ENCODE assay signal across 21 cellular contexts in the genomic region with DNA sequence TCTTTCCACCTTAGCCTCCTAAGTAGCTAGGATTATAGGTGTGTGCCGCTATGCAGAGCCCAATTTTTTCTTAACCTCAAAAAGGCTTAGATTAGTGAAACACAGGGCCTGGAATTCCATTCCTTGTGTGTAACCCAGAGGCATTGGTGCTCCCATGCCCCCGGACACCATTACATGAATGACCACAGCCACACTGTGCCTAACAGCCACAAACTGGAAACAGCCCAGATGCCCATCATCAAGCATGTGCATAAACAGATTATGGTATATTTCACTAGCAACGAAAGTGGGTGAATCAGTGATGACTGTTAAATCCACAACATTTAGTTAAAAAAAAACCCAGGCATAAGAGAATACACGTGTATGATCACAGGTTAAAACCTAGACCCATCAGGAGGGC. TPM values are rescaled to one million over a fixed set of nuclear protein-coding genes. Genes with fewer than 3 reads are reported as not detected.
A peak's percentile ranks its signal among the peaks of the same experiment; 100 is the strongest.
DNase-seq lines count a peak whose midpoint lies in the region; ATAC-seq, FAIRE-seq and TF ChIP-seq lines count a peak whose summit lies in the region.
"Had no signal": no experiment of that assay in that cellular context is flagged by ENCODE, and none has a peak within 500 bp of the region (broad histone marks: within the 10 kb centered on the region; RNA-seq: fewer than 3 reads in every experiment).

No MANE protein-coding gene starts in this region.

- TF ChIP-seq CTCF in kidney (IDR thresholded peaks at IDR 0.05; ENCODE audit: borderline replicate concordance, extremely low read depth, insufficient read depth): no peak

- DNase-seq in activated T-cell treated with anti-CD3 and anti-CD28 coated beads, Interleukin-2, amount 50 U/mL, for 72 hours: no peak
- DNase-seq in activated T-cell treated with anti-CD3 and anti-CD28 coated beads, Interleukin-2, amount 50 U/mL, for 1 hour: no peak
- DNase-seq in MG63 (peak; percentile 47), fibroblast of peridontal ligament (ENCODE audit: extremely low read depth) (peak; percentile 19), NCI-H2196 treated with DMSO at 0.1 percent for 48 hours (lab: John Stamatoyannopoulos, UW; ENCODE audit: unreplicated experiment) (no peak), kidney (no peak), hypothalamus (lab: John Stamatoyannopoulos, UW) (no peak)
- DNase-seq: C1 segment of cervical spinal cord, DMS153, Kasumi-1, NCI-H1436 treated with DMSO at 0.1 percent for 48 hours, NCI-H2227 treated with DMSO at 0.1 percent for 48 hours, NCI-H524 treated with DMSO at 0.1 percent for 48 hours had no signal

- peak overlapping the region; percentile 19 for H3K27ac Mint-ChIP-seq in activated T-cell treated with anti-CD3 and anti-CD28 coated beads, Interleukin-2, amount 50 U/mL, for 72 hours

- H3K36me3 Mint-ChIP-seq in activated T-cell treated with anti-CD3 and anti-CD28 coated beads, Interleukin-2, amount 50 U/mL, for 72 hours (ENCODE audit: insufficient read depth in 2 of 2): no peaks in the 10 kb centered on the region

- H3K36me3 ChIP-seq in MG63: no peaks in the 10 kb centered on the region
- H3K36me3 ChIP-seq in kidney (ENCODE audit: control insufficient read depth in 1 of 2, insufficient read depth in 2 of 2, low read length in 2 of 2): no peaks in the 10 kb centered on the region
- H3K36me3 ChIP-seq: SJSA1 had no signal

- intact Hi-C loops in kidney (cut with DNase I): no loop called here

- H3K4me1 ChIP-seq in kidney (ENCODE audit: control insufficient read depth in 1 of 2, insufficient read depth in 1 of 2, low read depth in 1 of 2, low read length in 2 of 2): no peaks in the 10 kb centered on the region

- H3K4me3 ChIP-seq in MG63 (no peak overlapping the region), kidney (ENCODE audit: low read length in 2 of 2) (no peak overlapping the region)
- H3K4me3 ChIP-seq: SJSA1 had no signal

- H3K27me3 Mint-ChIP-seq in activated T-cell treated with anti-CD3 and anti-CD28 coated beads, Interleukin-2, amount 50 U/mL, for 72 hours (ENCODE audit: low read depth): peaks cover 9% of the 10 kb centered on the region

- H3K9me3 ChIP-seq in MG63 (no peaks in the 10 kb centered on the region), kidney (ENCODE audit: control insufficient read depth in 1 of 2, low read length in 2 of 2) (no peaks in the 10 kb centered on the region)
- H3K9me3 ChIP-seq: SJSA1 had no signal

- no peak overlapping the region for H3K9ac ChIP-seq in kidney (ENCODE audit: low read length in 2 of 2)

- H3K4me3 Mint-ChIP-seq in activated T-cell treated with anti-CD3 and anti-CD28 coated beads, Interleukin-2, amount 50 U/mL, for 72 hours: no peak overlapping the region

- H3K27ac ChIP-seq in kidney (ENCODE audit: low read depth in 2 of 2, low read length in 2 of 2): no peak overlapping the region
- H3K27ac ChIP-seq: SJSA1 had no signal

- H3K4me1 Mint-ChIP-seq in activated T-cell treated with anti-CD3 and anti-CD28 coated beads, Interleukin-2, amount 50 U/mL, for 72 hours (ENCODE audit: low read depth): peaks cover 4% of the 10 kb centered on the region

- H3K9me3 Mint-ChIP-seq in activated T-cell treated with anti-CD3 and anti-CD28 coated beads, Interleukin-2, amount 50 U/mL, for 72 hours: no peaks in the 10 kb centered on the region

- no peaks in the 10 kb centered on the region; the same call in 1 of the 2 replicates for H3K27me3 ChIP-seq in MG63
- H3K27me3 ChIP-seq: SJSA1 had no signal

- no peak for ATAC-seq in activated T-cell treated with anti-CD3 and anti-CD28 coated beads, Interleukin-2, amount 50 U/mL, for 72 hours (replicated peaks in 1 of 2)
- no peak for ATAC-seq in HG03139 (IDR thresholded peaks at IDR 0.05; ENCODE audit: unreplicated experiment)

- FAIRE-seq in kidney (lab: Jason Lieb, UNC): no peak
- FAIRE-seq: G401.6, GM12891, H1, HepG2 had no signal

RNA-seq across cellular contexts. Expression of a gene that starts 24.4 kb away (rescaled TPM):
- total RNA-seq in activated T-cell treated with anti-CD3 and anti-CD28 coated beads, Interleukin-2, amount 50 U/mL, for 72 hours: not detected
- not detected in 2 replicates for total RNA-seq in MG63 (2014; rRNA removed; shearing (Covaris generic); ENCODE audit: low replicate concordance)
- not detected for total RNA-seq in kidney
- not detected for polyA plus RNA-seq in kidney (ENCODE audit: insufficient read depth, low read depth, low replicate concordance)
- total RNA-seq: A172, H1, HepG2, OCI-LY7, SJSA1 had no signal
- polyA plus RNA-seq: H1, HepG2 had no signal

Comparison
In these comparisons a context has a peak if more than half of its experiments do, and no peak if none do; other contexts are left out.
1. DNase-seq: peak in MG63 (single experiment) and fibroblast of peridontal ligament (single experiment); none in activated T-cell treated with anti-CD3 and anti-CD28 coated beads, Interleukin-2, amount 50 U/mL, for 72 hours (0 of 2), activated T-cell treated with anti-CD3 and anti-CD28 coated beads, Interleukin-2, amount 50 U/mL, for 1 hour (single experiment), NCI-H2196 treated with DMSO at 0.1 percent for 48 hours (single experiment), kidney (single experiment) and hypothalamus (0 of 51).